Comparison of ENCODE assay signal across 18 cellular contexts in genomic region chr3:45537596-45537959, GRCh38. TPM values are rescaled to one million over a fixed set of nuclear protein-coding genes. Genes with fewer than 3 reads are reported as not detected.
DNase-seq lines count a peak whose midpoint lies in the region; ATAC-seq, FAIRE-seq and TF ChIP-seq lines count a peak whose summit lies in the region.
"Had no signal": no experiment of that assay in that cellular context is flagged by ENCODE, and none has a peak within 500 bp of the region (broad histone marks: within the 10 kb centered on the region; RNA-seq: fewer than 3 reads in every experiment).

No MANE protein-coding gene starts in this region.

- intact Hi-C loops in upper lobe of right lung (cut with DNase I) = no loop called here

- H3K9ac ChIP-seq in muscle layer of colon (ENCODE audit: low read length) = no peak overlapping the region

- peak overlapping the region; percentile 61 for H3K27ac ChIP-seq in muscle layer of colon (ENCODE audit: low read depth, low read length)
- peak overlapping the region; percentile 45 for H3K27ac ChIP-seq in upper lobe of right lung

- TF ChIP-seq CTCF in glutamatergic neuron (IDR thresholded peaks at IDR 0.05; ENCODE audit: partially characterized antibody, unreplicated experiment) (no peak), upper lobe of right lung (IDR thresholded peaks at IDR 0.05) (no peak), D721Med (IDR thresholded peaks at IDR 0.05; ENCODE audit: insufficient read depth, missing control alignments) (no peak)

- H3K9me3 Mint-ChIP-seq in activated T-cell treated with anti-CD3 and anti-CD28 coated beads, Interleukin-2, amount 50 U/mL, for 72 hours = no peaks in the 10 kb centered on the region
- H3K9me3 Mint-ChIP-seq in activated T-cell treated with anti-CD3 and anti-CD28 coated beads, Interleukin-2, amount 50 U/mL, for 4 hours = no peaks in the 10 kb centered on the region
- H3K9me3 Mint-ChIP-seq in glutamatergic neuron (ENCODE audit: unreplicated experiment) = no peaks in the 10 kb centered on the region
- H3K9me3 Mint-ChIP-seq: central memory CD8-positive, alpha-beta T cell; T-helper 1 cell treated with Interleukin-12 subunit alpha and Interleukin-12 subunit beta and Interleukin-4 antibody, amounts not matched to agents 30 μg/mL and 1 μg/mL, for 36 hours; type B pancreatic cell had no signal

- DNase-seq in activated T-cell treated with anti-CD3 and anti-CD28 coated beads, Interleukin-2, amount 50 U/mL, for 72 hours = no peak
- DNase-seq in activated T-cell treated with anti-CD3 and anti-CD28 coated beads, Interleukin-2, amount 50 U/mL, for 4 hours = no peak
- DNase-seq in glutamatergic neuron (no peak), upper lobe of right lung (no peak), NCI-H1436 treated with DMSO at 0.1 percent for 48 hours (lab: John Stamatoyannopoulos, UW) (no peak), D721Med (ENCODE audit: insufficient read length, low spot score) (no peak), dermis blood vessel endothelial cell (no peak)
- DNase-seq: activated CD4-positive, CD25-positive, alpha-beta regulatory T cell; activated CD8-positive, alpha-beta memory T cell treated with anti-CD3 and anti-CD28 coated beads for 24 hours; MM.1S; NCI-H2029; posterior cingulate gyrus; SHP77 had no signal

- H3K9me3 ChIP-seq in muscle layer of colon (ENCODE audit: low read length) = no peaks in the 10 kb centered on the region
- no peaks in the 10 kb centered on the region for H3K9me3 ChIP-seq in upper lobe of right lung

- H3K4me1 ChIP-seq in muscle layer of colon (ENCODE audit: insufficient read depth, low read length) = peaks cover 14% of the 10 kb centered on the region
- peaks cover 51% of the 10 kb centered on the region for H3K4me1 ChIP-seq in upper lobe of right lung

- H3K4me1 Mint-ChIP-seq in activated T-cell treated with anti-CD3 and anti-CD28 coated beads, Interleukin-2, amount 50 U/mL, for 72 hours (ENCODE audit: low read depth) = no peaks in the 10 kb centered on the region
- H3K4me1 Mint-ChIP-seq in activated T-cell treated with anti-CD3 and anti-CD28 coated beads, Interleukin-2, amount 50 U/mL, for 4 hours (ENCODE audit: low read depth) = no peaks in the 10 kb centered on the region
- H3K4me1 Mint-ChIP-seq in glutamatergic neuron (ENCODE audit: low read depth, unreplicated experiment) = peaks cover 27% of the 10 kb centered on the region
- H3K4me1 Mint-ChIP-seq: central memory CD8-positive, alpha-beta T cell had no signal

- no peaks in the 10 kb centered on the region for H3K27me3 Mint-ChIP-seq in activated T-cell treated with anti-CD3 and anti-CD28 coated beads, Interleukin-2, amount 50 U/mL, for 72 hours (ENCODE audit: low read depth)
- no peaks in the 10 kb centered on the region for H3K27me3 Mint-ChIP-seq in activated T-cell treated with anti-CD3 and anti-CD28 coated beads, Interleukin-2, amount 50 U/mL, for 4 hours (ENCODE audit: low read depth)
- no peaks in the 10 kb centered on the region for H3K27me3 Mint-ChIP-seq in glutamatergic neuron (ENCODE audit: unreplicated experiment)
- H3K27me3 Mint-ChIP-seq: central memory CD8-positive, alpha-beta T cell; type B pancreatic cell had no signal

- H3K4me3 Mint-ChIP-seq in activated T-cell treated with anti-CD3 and anti-CD28 coated beads, Interleukin-2, amount 50 U/mL, for 72 hours = no peak overlapping the region
- H3K4me3 Mint-ChIP-seq in activated T-cell treated with anti-CD3 and anti-CD28 coated beads, Interleukin-2, amount 50 U/mL, for 4 hours = no peak overlapping the region
- H3K4me3 Mint-ChIP-seq in glutamatergic neuron (ENCODE audit: unreplicated experiment) = peak overlapping the region; percentile 25
- H3K4me3 Mint-ChIP-seq: central memory CD8-positive, alpha-beta T cell; T-helper 1 cell treated with Interleukin-12 subunit alpha and Interleukin-12 subunit beta and Interleukin-4 antibody, amounts not matched to agents 30 μg/mL and 1 μg/mL, for 36 hours; type B pancreatic cell had no signal

- H3K27me3 ChIP-seq in muscle layer of colon (ENCODE audit: control insufficient read depth in 1 of 2, insufficient read depth in 2 of 2, low read length in 2 of 2) (no peaks in the 10 kb centered on the region), upper lobe of right lung (no peaks in the 10 kb centered on the region)

- H3K36me3 Mint-ChIP-seq in activated T-cell treated with anti-CD3 and anti-CD28 coated beads, Interleukin-2, amount 50 U/mL, for 72 hours (ENCODE audit: insufficient read depth in 2 of 2) = peaks cover 2 to 4% of the 10 kb centered on the region in 2 donors
- peaks cover 22% of the 10 kb centered on the region for H3K36me3 Mint-ChIP-seq in activated T-cell treated with anti-CD3 and anti-CD28 coated beads, Interleukin-2, amount 50 U/mL, for 4 hours (ENCODE audit: insufficient read depth)
- H3K36me3 Mint-ChIP-seq in glutamatergic neuron (ENCODE audit: unreplicated experiment) = no peaks in the 10 kb centered on the region

- H3K36me3 ChIP-seq in muscle layer of colon (ENCODE audit: insufficient read depth, low read length) (no peaks in the 10 kb centered on the region), upper lobe of right lung (no peaks in the 10 kb centered on the region)

- no peak for FAIRE-seq in D721Med (lab: Jason Lieb, UNC)
- FAIRE-seq: A204.1 had no signal

- no peak for ATAC-seq in activated T-cell treated with anti-CD3 and anti-CD28 coated beads, Interleukin-2, amount 50 U/mL, for 72 hours (replicated peaks in 1 of 2)
- no peak for ATAC-seq in activated T-cell treated with anti-CD3 and anti-CD28 coated beads, Interleukin-2, amount 50 U/mL, for 4 hours
- peak; percentile 7 for ATAC-seq in upper lobe of right lung

- peak overlapping the region; percentile 30 for H3K27ac Mint-ChIP-seq in activated T-cell treated with anti-CD3 and anti-CD28 coated beads, Interleukin-2, amount 50 U/mL, for 72 hours
- peak overlapping the region; percentile 96 for H3K27ac Mint-ChIP-seq in glutamatergic neuron (ENCODE audit: unreplicated experiment)
- H3K27ac Mint-ChIP-seq: T-helper 1 cell treated with Interleukin-12 subunit alpha and Interleukin-12 subunit beta and Interleukin-4 antibody, amounts not matched to agents 30 μg/mL and 1 μg/mL, for 36 hours; type B pancreatic cell had no signal

- H3K4me3 ChIP-seq in muscle layer of colon (ENCODE audit: low read depth in 1 of 2, low read length in 2 of 2) = no peak overlapping the region
- no peak overlapping the region for H3K4me3 ChIP-seq in upper lobe of right lung

RNA-seq across cellular contexts. Expression of gene LIMD1, which starts 57.0 kb away (rescaled TPM):
- 10 to 100 TPM; 32.3 to 33.7 TPM for total RNA-seq in activated T-cell treated with anti-CD3 and anti-CD28 coated beads, Interleukin-2, amount 50 U/mL, for 72 hours
- total RNA-seq in activated T-cell treated with anti-CD3 and anti-CD28 coated beads, Interleukin-2, amount 50 U/mL, for 4 hours = 10 to 100 TPM; 17.9 to 18.4 (median 18.2) TPM
- total RNA-seq in glutamatergic neuron (ENCODE audit: unreplicated experiment) (5.2 TPM), upper lobe of right lung (103 TPM), dermis blood vessel endothelial cell (18.7 and 28.0 TPM in 2 replicates)
